9 cellular contexts compared by ENCODE assay signal in the genomic region with DNA sequence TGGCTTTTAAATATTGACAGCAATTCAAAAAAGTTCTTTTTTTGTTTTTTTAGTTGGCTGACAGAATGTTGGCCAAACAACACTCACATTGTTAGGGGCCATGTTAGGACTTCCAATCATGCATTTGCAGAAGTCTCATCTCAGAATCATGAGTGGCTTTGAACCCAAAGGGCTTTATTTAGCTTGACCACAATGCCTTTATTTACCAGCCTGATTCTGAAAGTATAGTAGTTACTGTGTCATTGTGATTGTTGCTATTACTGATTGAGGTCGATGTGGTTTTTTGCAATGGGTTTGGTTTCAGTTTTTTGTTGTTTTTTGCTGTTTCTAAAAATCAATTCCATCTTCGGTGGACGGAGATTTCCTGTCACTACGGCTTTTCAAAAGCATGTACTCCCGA. TPM values are rescaled to one million over a fixed set of nuclear protein-coding genes. Genes with fewer than 3 reads are reported as not detected.
DNase-seq lines count a peak whose midpoint lies in the region; ATAC-seq lines count a peak whose summit lies in the region.
"Had no signal": no experiment of that assay in that cellular context is flagged by ENCODE, and none has a peak within 500 bp of the region (broad histone marks: within the 10 kb centered on the region; RNA-seq: fewer than 3 reads in every experiment).

No MANE protein-coding gene starts in this region.

- no peaks in the 10 kb centered on the region for H3K36me3 Mint-ChIP-seq in natural killer cell treated with Interleukin-12 subunit alpha and Interleukin-12 subunit beta and Interleukin-15 and Interleukin-18, amount 100 ng/mL, for 72 hours
- H3K36me3 Mint-ChIP-seq in activated T-helper 1 cell treated with anti-CD3 and anti-CD28 coated beads, Interleukin-12 subunit alpha, Interleukin-12 subunit beta, Interleukin-2, Interleukin-4 antibody, amounts not matched to agents 30 ng/mL and 10 ng/mL and 1 ng/mL, durations not matched to agents 14 hours and 24 hours and 36 hours (ENCODE audit: low read depth) = no peaks in the 10 kb centered on the region

- DNase-seq in fibroblast of peridontal ligament (ENCODE audit: extremely low read depth) = peak; percentile 84
- no peak for DNase-seq in natural killer cell treated with Interleukin-12 subunit alpha and Interleukin-12 subunit beta and Interleukin-15 and Interleukin-18, amount 100 ng/mL, for 72 hours (ENCODE audit: low spot score)
- DNase-seq in SKM-1 (lab: John Stamatoyannopoulos, UW; ENCODE audit: unreplicated experiment) = no peak
- no peak for DNase-seq in stimulated activated CD4-positive, alpha-beta T cell treated with anti-CD3 and anti-CD28 coated beads, Interleukin-4, amount 100 ng/mL, for 4 hours
- DNase-seq in activated T-helper 1 cell treated with anti-CD3 and anti-CD28 coated beads, Interleukin-12 subunit alpha, Interleukin-12 subunit beta, Interleukin-2, Interleukin-4 antibody, amounts not matched to agents 30 ng/mL and 10 ng/mL and 1 ng/mL, durations not matched to agents 14 hours and 24 hours and 36 hours (ENCODE audit: low spot score) = no peak

- no peaks in the 10 kb centered on the region for H3K9me3 Mint-ChIP-seq in natural killer cell treated with Interleukin-12 subunit alpha and Interleukin-12 subunit beta and Interleukin-15 and Interleukin-18, amount 100 ng/mL, for 72 hours
- H3K9me3 Mint-ChIP-seq in activated T-helper 1 cell treated with anti-CD3 and anti-CD28 coated beads, Interleukin-12 subunit alpha, Interleukin-12 subunit beta, Interleukin-2, Interleukin-4 antibody, amounts not matched to agents 30 ng/mL and 10 ng/mL and 1 ng/mL, durations not matched to agents 14 hours and 24 hours and 36 hours = no peaks in the 10 kb centered on the region

- no peak overlapping the region for H3K27ac Mint-ChIP-seq in natural killer cell treated with Interleukin-12 subunit alpha and Interleukin-12 subunit beta and Interleukin-15 and Interleukin-18, amount 100 ng/mL, for 72 hours
- H3K27ac Mint-ChIP-seq in activated T-helper 1 cell treated with anti-CD3 and anti-CD28 coated beads, Interleukin-12 subunit alpha, Interleukin-12 subunit beta, Interleukin-2, Interleukin-4 antibody, amounts not matched to agents 30 ng/mL and 10 ng/mL and 1 ng/mL, durations not matched to agents 14 hours and 24 hours and 36 hours = no peak overlapping the region

- ATAC-seq in GM18498 (IDR thresholded peaks at IDR 0.05; ENCODE audit: unreplicated experiment) (peak; percentile 92), GM21367 (IDR thresholded peaks at IDR 0.05; ENCODE audit: unreplicated experiment) (peak; percentile 94), HG03139 (IDR thresholded peaks at IDR 0.05; ENCODE audit: unreplicated experiment) (peak; percentile 81)
- ATAC-seq in natural killer cell treated with Interleukin-12 subunit alpha and Interleukin-12 subunit beta and Interleukin-15 and Interleukin-18, amount 100 ng/mL, for 72 hours = no peak

- peaks cover 26 to 33% of the 10 kb centered on the region in 2 donors for H3K27me3 Mint-ChIP-seq in natural killer cell treated with Interleukin-12 subunit alpha and Interleukin-12 subunit beta and Interleukin-15 and Interleukin-18, amount 100 ng/mL, for 72 hours
- peaks cover 14% of the 10 kb centered on the region for H3K27me3 Mint-ChIP-seq in activated T-helper 1 cell treated with anti-CD3 and anti-CD28 coated beads, Interleukin-12 subunit alpha, Interleukin-12 subunit beta, Interleukin-2, Interleukin-4 antibody, amounts not matched to agents 30 ng/mL and 10 ng/mL and 1 ng/mL, durations not matched to agents 14 hours and 24 hours and 36 hours (ENCODE audit: insufficient read depth)

- H3K4me1 Mint-ChIP-seq in natural killer cell treated with Interleukin-12 subunit alpha and Interleukin-12 subunit beta and Interleukin-15 and Interleukin-18, amount 100 ng/mL, for 72 hours (ENCODE audit: low read depth in 2 of 2) = no peaks in the 10 kb centered on the region
- H3K4me1 Mint-ChIP-seq in activated T-helper 1 cell treated with anti-CD3 and anti-CD28 coated beads, Interleukin-12 subunit alpha, Interleukin-12 subunit beta, Interleukin-2, Interleukin-4 antibody, amounts not matched to agents 30 ng/mL and 10 ng/mL and 1 ng/mL, durations not matched to agents 14 hours and 24 hours and 36 hours (ENCODE audit: low read depth) = no peaks in the 10 kb centered on the region

- intact Hi-C loops in activated T-helper 1 cell treated with anti-CD3 and anti-CD28 coated beads, Interleukin-12 subunit alpha, Interleukin-12 subunit beta, Interleukin-2, Interleukin-4 antibody, amounts not matched to agents 30 ng/mL and 10 ng/mL and 1 ng/mL, durations not matched to agents 14 hours and 24 hours and 36 hours (cut with micrococcal nuclease) = no loop called here

- no peak overlapping the region for H3K4me3 Mint-ChIP-seq in natural killer cell treated with Interleukin-12 subunit alpha and Interleukin-12 subunit beta and Interleukin-15 and Interleukin-18, amount 100 ng/mL, for 72 hours
- H3K4me3 Mint-ChIP-seq in activated T-helper 1 cell treated with anti-CD3 and anti-CD28 coated beads, Interleukin-12 subunit alpha, Interleukin-12 subunit beta, Interleukin-2, Interleukin-4 antibody, amounts not matched to agents 30 ng/mL and 10 ng/mL and 1 ng/mL, durations not matched to agents 14 hours and 24 hours and 36 hours = no peak overlapping the region

RNA-seq across cellular contexts. Expression of a gene that starts 7.2 kb away (rescaled TPM):
- not detected for total RNA-seq in natural killer cell treated with Interleukin-12 subunit alpha and Interleukin-12 subunit beta and Interleukin-15 and Interleukin-18, amount 100 ng/mL, for 72 hours
- total RNA-seq in activated T-helper 1 cell treated with anti-CD3 and anti-CD28 coated beads, Interleukin-12 subunit alpha, Interleukin-12 subunit beta, Interleukin-2, Interleukin-4 antibody, amounts not matched to agents 30 ng/mL and 10 ng/mL and 1 ng/mL, durations not matched to agents 14 hours and 24 hours and 36 hours = 0.15 TPM in 1 of 2 replicates, not detected in the other
- total RNA-seq: HT1080 had no signal

RNA-seq across cellular contexts. Expression of a gene that starts 10.3 kb away (rescaled TPM):
- not detected for total RNA-seq in natural killer cell treated with Interleukin-12 subunit alpha and Interleukin-12 subunit beta and Interleukin-15 and Interleukin-18, amount 100 ng/mL, for 72 hours
- total RNA-seq in activated T-helper 1 cell treated with anti-CD3 and anti-CD28 coated beads, Interleukin-12 subunit alpha, Interleukin-12 subunit beta, Interleukin-2, Interleukin-4 antibody, amounts not matched to agents 30 ng/mL and 10 ng/mL and 1 ng/mL, durations not matched to agents 14 hours and 24 hours and 36 hours = 0.23 and 0.24 TPM in 2 replicates
- total RNA-seq: HT1080 had no signal

Comparison
In these comparisons a context has a peak if more than half of its experiments do, and no peak if none do; other contexts are left out.
1. ATAC-seq: peak in GM18498 (single experiment), GM21367 (single experiment) and HG03139 (single experiment); none in natural killer cell treated with Interleukin-12 subunit alpha and Interleukin-12 subunit beta and Interleukin-15 and Interleukin-18, amount 100 ng/mL, for 72 hours (0 of 2).